In genomic region chr17:7932483-7932891, GRCh38 we compare ENCODE assay signal across 8 cellular contexts. TPM values are rescaled to one million over a fixed set of nuclear protein-coding genes. Genes with fewer than 3 reads are reported as not detected.
DNase-seq lines count a peak whose midpoint lies in the region; ATAC-seq and TF ChIP-seq lines count a peak whose summit lies in the region.

No MANE protein-coding gene starts in this region.

- no peaks in the 10 kb centered on the region for H3K9me3 ChIP-seq in esophagus muscularis mucosa
- H3K9me3 ChIP-seq in muscle layer of colon (ENCODE audit: low read length) = no peaks in the 10 kb centered on the region

- no peak for TF ChIP-seq POLR2A in esophagus muscularis mucosa (IDR thresholded peaks at IDR 0.05; ENCODE audit: low read depth)

- peak; percentile 10 for ATAC-seq in HG03571 (IDR thresholded peaks at IDR 0.05; ENCODE audit: unreplicated experiment)
- no peak for ATAC-seq in GM18858 (IDR thresholded peaks at IDR 0.05; ENCODE audit: unreplicated experiment)

- TF ChIP-seq CTCF in WI38 (IDR thresholded peaks at IDR 0.05; ENCODE audit: low read depth, low read length) = no peak
- TF ChIP-seq CTCF in esophagus muscularis mucosa (IDR thresholded peaks at IDR 0.05) = no peak

- peaks cover 23 to 56% (median 54%) of the 10 kb centered on the region in 4 donors for H3K4me1 ChIP-seq in esophagus muscularis mucosa
- H3K4me1 ChIP-seq in muscle layer of colon (ENCODE audit: insufficient read depth, low read length) = peaks cover 30% of the 10 kb centered on the region

- H3K27me3 ChIP-seq in esophagus muscularis mucosa = peaks cover 0 to 20% (median 5%) of the 10 kb centered on the region in 4 donors
- peaks cover 0 to 5% of the 10 kb centered on the region in 2 donors for H3K27me3 ChIP-seq in muscle layer of colon (ENCODE audit: control insufficient read depth in 1 of 2, insufficient read depth in 2 of 2, low read length in 2 of 2)

- 0% methylated on average over 17 of the region's 17 CpGs for WGBS in esophagus muscularis mucosa

- H3K36me3 ChIP-seq in esophagus muscularis mucosa (peaks cover 14 to 36% (median 28%) of the 10 kb centered on the region in 4 donors), muscle layer of colon (ENCODE audit: insufficient read depth, low read length) (peaks cover 23% of the 10 kb centered on the region)

- H3K4me3 ChIP-seq in WI38 (ENCODE audit: low read depth, low read length) = peak overlapping the region; percentile 69
- H3K4me3 ChIP-seq in esophagus muscularis mucosa = peak overlapping the region; percentile 58 to 81 (median 68)
- peak overlapping the region; percentile 78 to 89 for H3K4me3 ChIP-seq in muscle layer of colon (ENCODE audit: low read depth in 1 of 2, low read length in 2 of 2)

- no peak for TF ChIP-seq EP300 in esophagus muscularis mucosa (IDR thresholded peaks at IDR 0.05)

- H3K9ac ChIP-seq in muscle layer of colon (ENCODE audit: low read length) = peak overlapping the region; percentile 89

- intact Hi-C loops in esophagus muscularis mucosa (cut with DNase I) = no loop called here

- peak; percentile 50 for DNase-seq in NOMO-1 treated with DMSO at 0.1 percent for 48 hours (lab: John Stamatoyannopoulos, UW; ENCODE audit: unreplicated experiment)
- DNase-seq in NOMO-1 treated with dmso at 0.1 percent for 144 hours (lab: John Stamatoyannopoulos, UW; ENCODE audit: unreplicated experiment) = no peak
- DNase-seq in esophagus muscularis mucosa (ENCODE audit: extremely low spot score) = no peak
- DNase-seq in NCI-H128 (lab: John Stamatoyannopoulos, UW; ENCODE audit: unreplicated experiment) = no peak

- H3K27ac ChIP-seq in esophagus muscularis mucosa (replicated peaks in 1 of 4) (peak overlapping the region; percentile 75 to 85 (median 81)), muscle layer of colon (ENCODE audit: low read depth, low read length) (peak overlapping the region; percentile 64)

RNA-seq across cellular contexts. Expression of gene CNTROB, which starts 0.5 kb away (rescaled TPM):
- total RNA-seq in esophagus muscularis mucosa = 10 to 100 TPM; 14.4 to 20.0 (median 16.9) TPM

RNA-seq across cellular contexts. Expression of gene TRAPPC1, which starts 0.7 kb away (rescaled TPM):
- 10 to 100 TPM; 36.3 to 68.8 (median 43.1) TPM for total RNA-seq in esophagus muscularis mucosa

RNA-seq across cellular contexts. Expression of gene KCNAB3, which starts 2.8 kb away (rescaled TPM):
- 1 to 10 TPM in 1 of 4 donors, under 1 TPM in 3; 0.23 to 1.2 (median 0.41) TPM for total RNA-seq in esophagus muscularis mucosa

RNA-seq across cellular contexts. Expression of gene RNF227, which starts 16.4 kb away (rescaled TPM):
- 10 to 100 TPM in 1 of 4 donors, 1 to 10 TPM in 3; 2.1 to 29.2 (median 5.7) TPM for total RNA-seq in esophagus muscularis mucosa

RNA-seq across cellular contexts. Expression of gene CHD3, which starts 43.9 kb away (rescaled TPM):
- total RNA-seq in esophagus muscularis mucosa = 100 to 1,000 TPM in 3 of 4 donors, 10 to 100 TPM in 1; 82.7 to 139 (median 111) TPM
